9 cellular contexts compared by ENCODE assay signal in genomic region chr12:113239811-113240331, GRCh38. TPM values are rescaled to one million over a fixed set of nuclear protein-coding genes. Genes with fewer than 3 reads are reported as not detected.
DNase-seq lines count a peak whose midpoint lies in the region; ATAC-seq, FAIRE-seq and TF ChIP-seq lines count a peak whose summit lies in the region.
"Had no signal": no experiment of that assay in that cellular context is flagged by ENCODE, and none has a peak within 500 bp of the region (broad histone marks: within the 10 kb centered on the region; RNA-seq: fewer than 3 reads in every experiment).

No MANE protein-coding gene starts in this region.

- in situ Hi-C loops in HepG2 (cut with HindIII; ENCODE audit: extremely low pct_ligation_motif_present, low pct_unique_long_range_greater_than_20kb): no loop called here

- no peaks in the 10 kb centered on the region for H4K20me1 ChIP-seq in HepG2 (ENCODE audit: insufficient read depth, low read length)

- H3K36me3 ChIP-seq in liver (ENCODE audit: control insufficient read depth in 4 of 4, insufficient read depth in 3 of 4, low read depth in 1 of 4, low read length in 3 of 4) (peaks cover 0 to 3% (median 0%) of the 10 kb centered on the region in 4 donors), HepG2 (replicated peaks in 1 of 2; ENCODE audit: control insufficient read depth in 1 of 2, insufficient read depth in 2 of 2, low read length in 2 of 2) (peaks cover 0 to 4% of the 10 kb centered on the region in 2 experiments; a peak in 3 of 5 replicates), aorta (ENCODE audit: control insufficient read depth in 1 of 2, insufficient read depth in 2 of 2, low read length in 1 of 2) (no peaks in the 10 kb centered on the region)

- ATAC-seq in HepG2: no peak
- peak; percentile 27 for ATAC-seq in aorta (ENCODE audit: low FRiP score)
- ATAC-seq in HG03139 (IDR thresholded peaks at IDR 0.05; ENCODE audit: unreplicated experiment): no peak

- no peaks in the 10 kb centered on the region for H3K27me3 Mint-ChIP-seq in osteocyte (ENCODE audit: unreplicated experiment)
- H3K27me3 Mint-ChIP-seq in HFFc6 (ENCODE audit: insufficient read depth): peaks cover 10% of the 10 kb centered on the region
- H3K27me3 Mint-ChIP-seq: activated naive CD8-positive, alpha-beta T cell treated with anti-CD3 and anti-CD28 coated beads for 36 hours had no signal

- H3K27me3 ChIP-seq in liver (ENCODE audit: control insufficient read depth in 4 of 4, insufficient read depth in 4 of 4, low read length in 3 of 4) (no peaks in the 10 kb centered on the region), HepG2 (ENCODE audit: control insufficient read depth in 1 of 2, insufficient read depth in 2 of 2, low read length in 2 of 2) (no peaks in the 10 kb centered on the region), aorta (ENCODE audit: control insufficient read depth in 1 of 2, insufficient read depth in 2 of 2, low read length in 1 of 2) (no peaks in the 10 kb centered on the region)

- no peak overlapping the region for H3K4me2 ChIP-seq in HepG2 (ENCODE audit: low read depth, low read length)

- H3K4me3 Mint-ChIP-seq in osteocyte (ENCODE audit: unreplicated experiment): no peak overlapping the region
- H3K4me3 Mint-ChIP-seq in HFFc6: no peak overlapping the region
- H3K4me3 Mint-ChIP-seq: activated naive CD8-positive, alpha-beta T cell treated with anti-CD3 and anti-CD28 coated beads for 36 hours had no signal

- H3K9me3 Mint-ChIP-seq in osteocyte (ENCODE audit: unreplicated experiment) (no peaks in the 10 kb centered on the region), HFFc6 (no peaks in the 10 kb centered on the region)
- H3K9me3 Mint-ChIP-seq: activated naive CD8-positive, alpha-beta T cell treated with anti-CD3 and anti-CD28 coated beads for 36 hours had no signal

- no peak overlapping the region for H3K9ac ChIP-seq in liver (ENCODE audit: low read depth in 1 of 2, low read length in 2 of 2)
- no peak overlapping the region for H3K9ac ChIP-seq in HepG2 (ENCODE audit: insufficient read depth, low read depth, low read length)

- TF ChIP-seq CTCF in liver (IDR thresholded peaks at IDR 0.05; ENCODE audit: low read depth, low read length, missing input control): no peak
- TF ChIP-seq CTCF in HepG2 (CRISPR knock-in tag; IDR thresholded peaks at IDR 0.05): no peak
- no peak for TF ChIP-seq CTCF in osteocyte (IDR thresholded peaks at IDR 0.05)
- TF ChIP-seq CTCF in HFFc6 (IDR thresholded peaks at IDR 0.05): no peak

- peaks cover 16% of the 10 kb centered on the region for H3K36me3 Mint-ChIP-seq in osteocyte (ENCODE audit: unreplicated experiment)
- no peaks in the 10 kb centered on the region; the same call in 1 of the 2 replicates for H3K36me3 Mint-ChIP-seq in HFFc6 (ENCODE audit: low read depth)

- H3K9me3 ChIP-seq in liver (ENCODE audit: control insufficient read depth in 4 of 4, low read length in 3 of 4): no peaks in the 10 kb centered on the region
- no peaks in the 10 kb centered on the region for H3K9me3 ChIP-seq in HepG2 (ENCODE audit: low read length)
- no peaks in the 10 kb centered on the region for H3K9me3 ChIP-seq in aorta (ENCODE audit: control insufficient read depth, low read length)

- H3K27ac ChIP-seq in liver (ENCODE audit: low read depth in 1 of 2, low read length in 2 of 2) (peak overlapping the region; percentile 39 to 49), HepG2 (ENCODE audit: extremely low read length, insufficient read depth, low read length) (no peak overlapping the region), epithelial cell of prostate (peak overlapping the region; percentile 99), aorta (ENCODE audit: low read depth in 1 of 2, low read length in 2 of 2) (peak overlapping the region in 1 of 2 donors; percentile 90)

- FAIRE-seq in HepG2 (lab: Jason Lieb, UNC): no peak

- TF ChIP-seq EP300 in HepG2 (IDR thresholded peaks at IDR 0.05; ENCODE audit: low read depth in 2 of 2, low read length in 2 of 2): no peak
- no peak for TF ChIP-seq EP300 in HepG2 (CRISPR knock-in tag; IDR thresholded peaks at IDR 0.05; ENCODE audit: borderline replicate concordance)

- TF ChIP-seq POLR2A in HepG2 (IDR thresholded peaks at IDR 0.05; ENCODE audit: insufficient read depth in 1 of 2, low read depth in 2 of 2, low read length in 2 of 2): no peak

- WGBS in liver: 34% methylated on average over 12 of the region's 12 CpGs
- 98% methylated on average over 10 of the region's 12 CpGs for WGBS in HepG2 (ENCODE audit: low lambda C conversion rate)
- WGBS in aorta, 2 donors: 3 to 5% methylated on average over 12 of the region's 12 CpGs

- peak overlapping the region; percentile 75 for H3K27ac Mint-ChIP-seq in osteocyte (ENCODE audit: unreplicated experiment)
- no peak overlapping the region; the same call in 1 of the 2 replicates for H3K27ac Mint-ChIP-seq in HFFc6
- H3K27ac Mint-ChIP-seq: activated naive CD8-positive, alpha-beta T cell treated with anti-CD3 and anti-CD28 coated beads for 36 hours had no signal

- TF ChIP-seq RAD21 in liver (IDR thresholded peaks at IDR 0.05): peak; percentile 20 to 30
- no peak for TF ChIP-seq RAD21 in HepG2 (CRISPR knock-in tag; IDR thresholded peaks at IDR 0.05)

- intact Hi-C loops in HepG2 (cut with micrococcal nuclease; ENCODE audit: unreplicated experiment): no loop called here
- intact Hi-C loops in aorta (cut with DNase I): no loop called here

- H3K4me1 ChIP-seq in liver (ENCODE audit: control insufficient read depth in 4 of 4, insufficient read depth in 4 of 4, low read length in 3 of 4) (peaks cover 18 to 66% (median 49%) of the 10 kb centered on the region in 4 donors), HepG2 (ENCODE audit: insufficient read depth, low read length) (peaks cover 44% of the 10 kb centered on the region), aorta (ENCODE audit: control insufficient read depth in 1 of 2, insufficient read depth in 2 of 2, low read length in 2 of 2) (peaks cover 5 to 14% of the 10 kb centered on the region in 2 donors)

- CTCF ChIA-PET in HepG2 (lab: Yijun Ruan, JAX; ENCODE audit: low intra/inter-chr PET ratio, low total read pairs): no interaction called here

- H3K4me3 ChIP-seq in liver (ENCODE audit: low read depth in 1 of 3, low read length in 3 of 3) (no peak overlapping the region), HepG2 (replicated peaks in 1 of 3; ENCODE audit: insufficient read depth in 1 of 3, low read depth in 2 of 3, low read length in 3 of 3) (no peak overlapping the region), aorta (ENCODE audit: low read length in 2 of 2) (no peak overlapping the region)

- H3K4me1 Mint-ChIP-seq in osteocyte (ENCODE audit: unreplicated experiment): peaks cover 80% of the 10 kb centered on the region
- peaks cover 65% of the 10 kb centered on the region for H3K4me1 Mint-ChIP-seq in HFFc6 (ENCODE audit: low read depth)

- no peak for DNase-seq in HepG2 (ENCODE audit: low spot score)
- DNase-seq in epithelial cell of prostate (ENCODE audit: low read depth, low spot score): no peak
- no peak for DNase-seq in osteocyte (ENCODE audit: extremely low spot score, unreplicated experiment)
- peak in 1 of 2 donors; percentile 67 for DNase-seq in aorta
- DNase-seq in HFFc6: no peak
- no peak for DNase-seq in dedifferentiated amniotic fluid mesenchymal stem cell (ENCODE audit: extremely low spot score)
- DNase-seq: activated naive CD8-positive, alpha-beta T cell treated with anti-CD3 and anti-CD28 coated beads for 36 hours had no signal

- no TSS peak for BruUV-seq in HepG2 (replicated peaks; lab: Mats Ljungman, UMichigan)

- no peak overlapping the region for H2AFZ ChIP-seq in HepG2 (ENCODE audit: low read length)

- H3K79me2 ChIP-seq in HepG2 (ENCODE audit: insufficient read depth, low read length): no peaks in the 10 kb centered on the region

- POLR2A ChIA-PET in HepG2 (lab: Yijun Ruan, JAX): interaction anchor here (2.3 to 2.8 kb wide), 2 partner anchors 10 to 17 kb away, joined by 7 to 8 read pairs; no protein-coding TSS in a partner anchor

RNA-seq across cellular contexts. Expression of gene TPCN1, which starts 18.6 kb away (rescaled TPM):
- total RNA-seq in liver (10 to 100 TPM; 11.1 to 19.2 TPM), HepG2 (2016; rRNA removed; fragmentation: Illumina TruSeq; extraction: Trizol) (3.8 and 8.0 TPM in 2 replicates), osteocyte (74.6 and 80.6 TPM in 2 replicates), aorta (100 to 1,000 TPM in 1 of 2 donors, 10 to 100 TPM in 1; 65.9 to 128 TPM)
- polyA plus RNA-seq in liver (10 to 100 TPM in 1 of 2 donors, 1 to 10 TPM in 1; 8.6 to 16.4 TPM), HepG2 (2011; rRNA removed) (26.8 and 33.5 TPM in 2 replicates), aorta (100 to 1,000 TPM in 1 of 2 donors, 10 to 100 TPM in 1; 21.4 to 108 TPM)
- 4.4 and 4.6 TPM in 2 replicates for total RNA-seq in HepG2 (2016; cell fraction: cytosol; rRNA removed; fragmentation: Illumina TruSeq; extraction: Trizol; ENCODE audit: low read depth)
- total RNA-seq in HepG2 (2016; cell fraction: insoluble cytoplasmic fraction; rRNA removed; fragmentation: Illumina TruSeq; extraction: Trizol): 3.0 and 10.0 TPM in 2 replicates
- 4.2 and 4.5 TPM in 2 replicates for total RNA-seq in HepG2 (2016; cell fraction: membrane; rRNA removed; fragmentation: Illumina TruSeq; extraction: Trizol)
- total RNA-seq in HepG2 (2016; cell fraction: nucleus; rRNA removed; fragmentation: Illumina TruSeq; extraction: Trizol): 12.3 and 15.7 TPM in 2 replicates
- 10.3 and 10.4 TPM in 2 replicates for polyA plus RNA-seq in HepG2 (2011; cell fraction: cytosol; rRNA removed)
- 183 and 201 TPM in 2 replicates for polyA plus RNA-seq in HepG2 (2011; cell fraction: nucleus; rRNA removed)
- polyA plus RNA-seq in HepG2 (2012): 18.0 and 21.8 TPM in 2 replicates
- 0.84 and 1.4 TPM in 2 replicates for polyA plus RNA-seq in HepG2 (2016; cell fraction: cytosol; fragmentation: Illumina TruSeq; extraction: Trizol; ENCODE audit: low read depth)
- 3.5 and 4.1 TPM in 2 replicates for polyA plus RNA-seq in HepG2 (2016; cell fraction: insoluble cytoplasmic fraction; fragmentation: Illumina TruSeq; extraction: Trizol; ENCODE audit: low read depth)
- polyA plus RNA-seq in HepG2 (2016; cell fraction: membrane; fragmentation: Illumina TruSeq; extraction: Trizol; ENCODE audit: low read depth): 2.5 and 2.8 TPM in 2 replicates
- 42.1 and 42.8 TPM in 2 replicates for polyA plus RNA-seq in HepG2 (2016; cell fraction: nucleus; fragmentation: Illumina TruSeq; extraction: Trizol; ENCODE audit: insufficient read depth, low read depth)
- polyA minus RNA-seq in HepG2 (2011; rRNA and poly(A)+ RNA removed; ENCODE audit: low replicate concordance): 40.0 and 48.9 TPM in 2 replicates
- 7.3 and 9.8 TPM in 2 replicates for polyA minus RNA-seq in HepG2 (2011; cell fraction: cytosol; rRNA and poly(A)+ RNA removed)
- polyA minus RNA-seq in HepG2 (2011; cell fraction: nucleus; rRNA and poly(A)+ RNA removed): 45.8 and 47.1 TPM in 2 replicates
- total RNA-seq in HFFc6 (2021; fragmentation: NEBNext Ultra II Directional; extraction: Animal tissue kit (Norgen Biotek cat#: 25700)): 10 to 100 TPM; 19.0 to 33.3 (median 20.6) TPM

RNA-seq across cellular contexts. Expression of gene RITA1, which starts 54.4 kb away (rescaled TPM):
- 10 to 100 TPM; 10.6 to 13.8 TPM for total RNA-seq in liver
- 10 to 100 TPM; 16.0 to 18.1 TPM for polyA plus RNA-seq in liver
- total RNA-seq in HepG2 (2016; rRNA removed; fragmentation: Illumina TruSeq; extraction: Trizol): 28.1 and 28.9 TPM in 2 replicates
- 34.7 and 44.4 TPM in 2 replicates for total RNA-seq in HepG2 (2016; cell fraction: cytosol; rRNA removed; fragmentation: Illumina TruSeq; extraction: Trizol; ENCODE audit: low read depth)
- total RNA-seq in HepG2 (2016; cell fraction: insoluble cytoplasmic fraction; rRNA removed; fragmentation: Illumina TruSeq; extraction: Trizol): 25.7 and 31.1 TPM in 2 replicates
- 58.4 and 67.9 TPM in 2 replicates for total RNA-seq in HepG2 (2016; cell fraction: membrane; rRNA removed; fragmentation: Illumina TruSeq; extraction: Trizol)
- 16.2 and 17.8 TPM in 2 replicates for total RNA-seq in HepG2 (2016; cell fraction: nucleus; rRNA removed; fragmentation: Illumina TruSeq; extraction: Trizol)
- polyA plus RNA-seq in HepG2 (2011; rRNA removed): 12.4 and 14.3 TPM in 2 replicates
- polyA plus RNA-seq in HepG2 (2011; cell fraction: cytosol; rRNA removed): 13.8 and 16.3 TPM in 2 replicates
- 8.9 and 10.1 TPM in 2 replicates for polyA plus RNA-seq in HepG2 (2011; cell fraction: nucleus; rRNA removed)
- 8.6 and 10.6 TPM in 2 replicates for polyA plus RNA-seq in HepG2 (2012)
- 48.9 and 64.2 TPM in 2 replicates for polyA plus RNA-seq in HepG2 (2016; cell fraction: cytosol; fragmentation: Illumina TruSeq; extraction: Trizol; ENCODE audit: low read depth)
- polyA plus RNA-seq in HepG2 (2016; cell fraction: insoluble cytoplasmic fraction; fragmentation: Illumina TruSeq; extraction: Trizol; ENCODE audit: low read depth): 35.7 and 37.7 TPM in 2 replicates
- polyA plus RNA-seq in HepG2 (2016; cell fraction: membrane; fragmentation: Illumina TruSeq; extraction: Trizol; ENCODE audit: low read depth): 64.3 and 73.8 TPM in 2 replicates
- 21.0 and 24.3 TPM in 2 replicates for polyA plus RNA-seq in HepG2 (2016; cell fraction: nucleus; fragmentation: Illumina TruSeq; extraction: Trizol; ENCODE audit: insufficient read depth, low read depth)
- polyA minus RNA-seq in HepG2 (2011; rRNA and poly(A)+ RNA removed; ENCODE audit: low replicate concordance): 12.2 and 25.5 TPM in 2 replicates
- 6.2 and 7.6 TPM in 2 replicates for polyA minus RNA-seq in HepG2 (2011; cell fraction: cytosol; rRNA and poly(A)+ RNA removed)
- polyA minus RNA-seq in HepG2 (2011; cell fraction: nucleus; rRNA and poly(A)+ RNA removed): 11.1 and 14.5 TPM in 2 replicates
- 19.9 and 20.5 TPM in 2 replicates for total RNA-seq in osteocyte
- 10 to 100 TPM in 1 of 2 donors, 1 to 10 TPM in 1; 6.1 to 10.0 TPM for total RNA-seq in aorta
- 10 to 100 TPM; 10.8 to 11.5 TPM for polyA plus RNA-seq in aorta
- 10 to 100 TPM; 18.0 to 20.9 (median 18.7) TPM for total RNA-seq in HFFc6 (2021; fragmentation: NEBNext Ultra II Directional; extraction: Animal tissue kit (Norgen Biotek cat#: 25700))

RNA-seq across cellular contexts. Expression of gene DDX54, which starts 54.6 kb away (rescaled TPM):
- total RNA-seq in liver (10 to 100 TPM; 20.2 to 20.5 TPM), HepG2 (2016; rRNA removed; fragmentation: Illumina TruSeq; extraction: Trizol) (45.1 and 59.7 TPM in 2 replicates), osteocyte (52.8 and 52.9 TPM in 2 replicates), aorta (10 to 100 TPM; 47.2 to 48.6 TPM)
- polyA plus RNA-seq in liver (10 to 100 TPM; 22.8 to 28.4 TPM), HepG2 (2011; rRNA removed) (51.3 and 61.1 TPM in 2 replicates), aorta (10 to 100 TPM; 12.6 to 70.8 TPM)
- 5.0 and 6.8 TPM in 2 replicates for total RNA-seq in HepG2 (2016; cell fraction: cytosol; rRNA removed; fragmentation: Illumina TruSeq; extraction: Trizol; ENCODE audit: low read depth)
- 44.2 and 60.5 TPM in 2 replicates for total RNA-seq in HepG2 (2016; cell fraction: insoluble cytoplasmic fraction; rRNA removed; fragmentation: Illumina TruSeq; extraction: Trizol)
- 15.7 and 17.4 TPM in 2 replicates for total RNA-seq in HepG2 (2016; cell fraction: membrane; rRNA removed; fragmentation: Illumina TruSeq; extraction: Trizol)
- 30.5 and 38.6 TPM in 2 replicates for total RNA-seq in HepG2 (2016; cell fraction: nucleus; rRNA removed; fragmentation: Illumina TruSeq; extraction: Trizol)
- polyA plus RNA-seq in HepG2 (2011; cell fraction: cytosol; rRNA removed): 33.9 and 54.0 TPM in 2 replicates
- polyA plus RNA-seq in HepG2 (2011; cell fraction: nucleus; rRNA removed): 56.0 and 66.1 TPM in 2 replicates
- 29.2 and 33.1 TPM in 2 replicates for polyA plus RNA-seq in HepG2 (2012)
- 4.2 and 4.5 TPM in 2 replicates for polyA plus RNA-seq in HepG2 (2016; cell fraction: cytosol; fragmentation: Illumina TruSeq; extraction: Trizol; ENCODE audit: low read depth)
- polyA plus RNA-seq in HepG2 (2016; cell fraction: insoluble cytoplasmic fraction; fragmentation: Illumina TruSeq; extraction: Trizol; ENCODE audit: low read depth): 61.6 and 69.4 TPM in 2 replicates
- polyA plus RNA-seq in HepG2 (2016; cell fraction: membrane; fragmentation: Illumina TruSeq; extraction: Trizol; ENCODE audit: low read depth): 8.9 and 13.8 TPM in 2 replicates
- 93.7 and 96.2 TPM in 2 replicates for polyA plus RNA-seq in HepG2 (2016; cell fraction: nucleus; fragmentation: Illumina TruSeq; extraction: Trizol; ENCODE audit: insufficient read depth, low read depth)
- 67.7 and 93.0 TPM in 2 replicates for polyA minus RNA-seq in HepG2 (2011; rRNA and poly(A)+ RNA removed; ENCODE audit: low replicate concordance)
- 23.5 and 27.4 TPM in 2 replicates for polyA minus RNA-seq in HepG2 (2011; cell fraction: cytosol; rRNA and poly(A)+ RNA removed)
- polyA minus RNA-seq in HepG2 (2011; cell fraction: nucleus; rRNA and poly(A)+ RNA removed): 26.4 and 35.3 TPM in 2 replicates
- total RNA-seq in HFFc6 (2021; fragmentation: NEBNext Ultra II Directional; extraction: Animal tissue kit (Norgen Biotek cat#: 25700)): 10 to 100 TPM; 60.1 to 71.0 (median 61.9) TPM
